Comparison of ENCODE assay signal across 21 cellular contexts in the genomic region with DNA sequence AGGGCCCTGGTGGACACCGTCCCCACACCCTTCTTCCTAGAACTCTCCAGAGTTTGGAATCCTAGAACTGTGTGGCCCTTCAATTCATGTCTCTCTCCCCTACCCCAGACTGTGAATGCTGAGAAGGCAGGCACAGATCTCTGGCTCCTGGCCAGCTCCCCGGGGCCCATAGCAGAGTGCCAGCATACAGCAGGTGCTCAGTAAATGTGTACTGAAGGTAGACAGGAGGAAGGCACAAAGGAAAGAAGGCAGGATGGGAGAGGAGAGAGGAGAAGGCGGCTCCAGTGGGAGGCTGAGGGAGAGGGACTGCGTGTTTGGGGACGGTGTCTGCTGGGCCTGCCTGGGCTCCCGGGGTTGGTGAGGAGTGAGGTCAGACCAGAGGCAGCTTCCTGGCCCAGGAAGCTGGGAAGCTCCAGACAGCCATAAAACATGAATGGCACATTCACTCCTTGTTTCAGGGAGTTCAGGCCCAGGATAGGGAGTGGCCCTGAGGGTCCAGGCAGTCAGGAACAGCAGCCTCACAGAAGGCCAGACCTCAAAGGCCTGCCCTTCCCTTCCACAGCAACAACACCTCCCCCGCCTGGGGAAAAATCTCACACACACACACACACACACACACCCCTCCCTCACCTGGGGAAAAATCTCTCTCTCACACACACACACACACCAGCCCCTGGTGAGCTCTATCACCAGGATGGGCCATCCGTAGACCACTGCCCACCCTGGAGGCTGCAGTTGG.
A peak's percentile ranks its signal among the peaks of the same experiment; 100 is the strongest.
DNase-seq lines count a peak whose midpoint lies in the region; ATAC-seq and TF ChIP-seq lines count a peak whose summit lies in the region.
"Had no signal": no experiment of that assay in that cellular context is flagged by ENCODE, and none has a peak within 500 bp of the region (broad histone marks: within the 10 kb centered on the region; RNA-seq: fewer than 3 reads in every experiment).

No MANE protein-coding gene starts in this region.

- H3K4me3 ChIP-seq in colonic mucosa, result no peak overlapping the region
- H3K4me3 ChIP-seq in mucosa of descending colon, result no peak overlapping the region
- H3K4me3 ChIP-seq: pancreas, testis had no signal

- ATAC-seq in Right ventricle myocardium inferior (no peak), mucosa of descending colon (peak; percentile 91)
- no peak for ATAC-seq in stimulated activated effector memory CD8-positive, alpha-beta T cell treated with anti-CD3 and anti-CD28 coated beads, Interleukin-12 subunit alpha, Interleukin-12 subunit beta, amount 100 ng/mL, for 72 hours
- ATAC-seq: pancreas had no signal

- H3K4me1 ChIP-seq in colonic mucosa (no peaks in the 10 kb centered on the region), mucosa of descending colon (ENCODE audit: low read depth) (no peaks in the 10 kb centered on the region)
- H3K4me1 ChIP-seq: pancreas, testis had no signal

- peak overlapping the region in 1 of 2 donors; percentile 24 for H3K9ac ChIP-seq in colonic mucosa (ENCODE audit: low read depth in 2 of 2, low read length in 2 of 2)

- intact Hi-C loops in cardiac septum (cut with DNase I), result no loop called here
- intact Hi-C loops in Right ventricle myocardium inferior (cut with DNase I), result no loop called here
- intact Hi-C loops in colonic mucosa (cut with DNase I), result no loop called here
- intact Hi-C loops in mucosa of descending colon (cut with DNase I, micrococcal nuclease), result no loop called here

- H3K27me3 ChIP-seq in colonic mucosa, result no peaks in the 10 kb centered on the region
- H3K27me3 ChIP-seq: testis had no signal

- H3K36me3 ChIP-seq in colonic mucosa, result no peaks in the 10 kb centered on the region
- H3K36me3 ChIP-seq in mucosa of descending colon (ENCODE audit: low read depth), result no peaks in the 10 kb centered on the region
- H3K36me3 ChIP-seq: pancreas had no signal

- H3K27ac ChIP-seq in colonic mucosa, result no peak overlapping the region
- H3K27ac ChIP-seq in substantia nigra (ENCODE audit: low read depth, low read length, poor library complexity, severe bottlenecking), result no peak overlapping the region
- H3K27ac ChIP-seq: pancreas, testis had no signal

- DNase-seq in cardiac septum (ENCODE audit: low spot score) (peak; percentile 27), Right ventricle myocardium inferior (ENCODE audit: missing footprints) (no peak), colonic mucosa (peak; percentile 14), mucosa of descending colon (no peak), ureter (ENCODE audit: low spot score) (peak; percentile 32), DMS79 treated with DMSO at 0.1 percent for 48 hours (lab: John Stamatoyannopoulos, UW) (no peak), substantia nigra (lab: John Stamatoyannopoulos, UW) (no peak)
- DNase-seq in stimulated activated effector memory CD8-positive, alpha-beta T cell treated with anti-CD3 and anti-CD28 coated beads, Interleukin-12 subunit alpha, Interleukin-12 subunit beta, amount 100 ng/mL, for 72 hours (ENCODE audit: low spot score in 2 of 2), result no peak
- DNase-seq: activated CD4-positive, CD25-positive, alpha-beta regulatory T cell treated with anti-CD3 and anti-CD28 coated beads, Interleukin-2, amount 50 U/mL, for 72 hours; activated effector memory CD4-positive, alpha-beta T cell treated with anti-CD3 and anti-CD28 coated beads, Interleukin-2, amount 50 U/mL, for 16 hours; C1 segment of cervical spinal cord; central memory CD4-positive, alpha-beta T cell; effector memory CD4-positive, alpha-beta T cell; Kasumi-1; NCI-H1092; NCI-H2081; NCI-H510A treated with DMSO at 0.1 percent for 48 hours; pancreas; SIG-M5; stimulated activated CD4-positive, alpha-beta T cell treated with anti-CD3 and anti-CD28 coated beads, Interleukin-4, amount 100 ng/mL, for 24 hours had no signal

- no peaks in the 10 kb centered on the region for H3K36me3 Mint-ChIP-seq in stimulated activated effector memory CD8-positive, alpha-beta T cell treated with anti-CD3 and anti-CD28 coated beads, Interleukin-12 subunit alpha, Interleukin-12 subunit beta, amount 100 ng/mL, for 72 hours

- TF ChIP-seq CTCF in colonic mucosa (IDR thresholded peaks at IDR 0.05) (no peak), mucosa of descending colon (IDR thresholded peaks at IDR 0.05) (no peak)

- no peak overlapping the region for H3K27ac Mint-ChIP-seq in stimulated activated effector memory CD8-positive, alpha-beta T cell treated with anti-CD3 and anti-CD28 coated beads, Interleukin-12 subunit alpha, Interleukin-12 subunit beta, amount 100 ng/mL, for 72 hours

- H3K9me3 Mint-ChIP-seq in stimulated activated effector memory CD8-positive, alpha-beta T cell treated with anti-CD3 and anti-CD28 coated beads, Interleukin-12 subunit alpha, Interleukin-12 subunit beta, amount 100 ng/mL, for 72 hours, result no peaks in the 10 kb centered on the region

- no peaks in the 10 kb centered on the region for H3K4me1 Mint-ChIP-seq in stimulated activated effector memory CD8-positive, alpha-beta T cell treated with anti-CD3 and anti-CD28 coated beads, Interleukin-12 subunit alpha, Interleukin-12 subunit beta, amount 100 ng/mL, for 72 hours

- no peak overlapping the region for H3K4me3 Mint-ChIP-seq in stimulated activated effector memory CD8-positive, alpha-beta T cell treated with anti-CD3 and anti-CD28 coated beads, Interleukin-12 subunit alpha, Interleukin-12 subunit beta, amount 100 ng/mL, for 72 hours

- no peaks in the 10 kb centered on the region for H3K9me3 ChIP-seq in colonic mucosa
- no peaks in the 10 kb centered on the region for H3K9me3 ChIP-seq in mucosa of descending colon
- H3K9me3 ChIP-seq: pancreas, testis had no signal

Comparison
In these comparisons a context has a peak if more than half of its experiments do, and no peak if none do; other contexts are left out.
1. DNase-seq: peak in cardiac septum (single experiment), colonic mucosa (single experiment) and ureter (single experiment); none in Right ventricle myocardium inferior (single experiment), mucosa of descending colon (0 of 3), DMS79 treated with DMSO at 0.1 percent for 48 hours (single experiment), stimulated activated effector memory CD8-positive, alpha-beta T cell treated with anti-CD3 and anti-CD28 coated beads, Interleukin-12 subunit alpha, Interleukin-12 subunit beta, amount 100 ng/mL, for 72 hours (0 of 2) and substantia nigra (0 of 49).